Comparison of ENCODE assay signal across 3 cellular contexts in the genomic region with DNA sequence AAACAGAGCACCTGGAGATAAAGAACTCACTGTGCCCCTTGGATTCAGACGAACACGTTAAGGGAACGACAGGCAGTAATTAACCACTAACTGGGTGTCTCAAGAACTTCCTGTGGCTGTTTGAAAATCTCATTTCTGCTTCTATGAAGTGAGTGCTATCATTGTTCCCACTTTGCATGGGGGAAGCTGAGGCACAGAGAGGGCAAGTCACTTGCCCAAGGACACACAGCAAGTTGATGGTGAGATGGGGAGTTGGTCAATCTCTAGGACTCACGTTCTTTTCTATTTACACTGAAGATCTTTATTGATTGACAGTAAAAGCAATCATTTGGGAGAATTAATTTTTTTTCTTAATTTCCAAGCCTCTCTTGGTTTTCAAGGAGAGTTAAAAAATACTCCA.
A peak's percentile ranks its signal among the peaks of the same experiment; 100 is the strongest.
TF ChIP-seq lines count a peak whose summit lies in the region.

No MANE protein-coding gene starts in this region.

TF ChIP-seq in HepG2, 621 proteins besides CTCF, POLR2A, EP300 and RAD21:
- TF ChIP-seq ZNF768 (CRISPR knock-in tag; IDR thresholded peaks at IDR 0.05) (peak; percentile 75; the same call in 1 of the 2 replicates), ZSCAN30 (CRISPR knock-in tag; IDR thresholded peaks at IDR 0.05) (no peak), ZNF496 (CRISPR knock-in tag; IDR thresholded peaks at IDR 0.05; ENCODE audit: insufficient replicate concordance) (no peak)

TF ChIP-seq in HEK293, 187 proteins besides CTCF, POLR2A, EP300 and RAD21:
- TF ChIP-seq ZNF768 (tag by site-specific recombination; IDR thresholded peaks at IDR 0.05) = peak; percentile 67; the same call in 1 of the 2 replicates
- TF ChIP-seq OSR2 (tag by site-specific recombination; IDR thresholded peaks at IDR 0.05) = no peak
- TF ChIP-seq ZNF433 (tag by site-specific recombination; IDR thresholded peaks at IDR 0.05; ENCODE audit: low read depth) = no peak

TF ChIP-seq in K562, 482 proteins besides CTCF, POLR2A, EP300 and RAD21:
- TF ChIP-seq ZBTB5 (IDR thresholded peaks at IDR 0.05) (no peak), BRD4 (IDR thresholded peaks at IDR 0.05) (no peak), U2AF2 (optimal IDR thresholded peaks at IDR 0.05; ENCODE audit: low read depth, low read length) (no peak), RBM25 (IDR thresholded peaks at IDR 0.05; ENCODE audit: low read depth, low read length, severe bottlenecking) (peak; percentile 96), ATF7 (IDR thresholded peaks at IDR 0.05) (no peak), E2F4 (CRISPR knock-in tag; IDR thresholded peaks at IDR 0.05; ENCODE audit: low read depth) (no peak), KDM1A (IDR thresholded peaks at IDR 0.05) (peak in 1 of 2 experiments; percentile 30; a peak in 1 of 4 replicates), ZFP36 (IDR thresholded peaks at IDR 0.05; ENCODE audit: low read depth, low read length, partially characterized antibody) (peak; percentile 88), BCOR (IDR thresholded peaks at IDR 0.05) (peak; percentile 74), ZNF436 (CRISPR knock-in tag; IDR thresholded peaks at IDR 0.05) (no peak), NEUROD1 (IDR thresholded peaks at IDR 0.05; ENCODE audit: borderline replicate concordance, low read depth, low read length, partially characterized antibody) (no peak), SRSF7 (optimal IDR thresholded peaks at IDR 0.05; ENCODE audit: low read depth, low read length) (no peak), THAP12 (CRISPR knock-in tag; IDR thresholded peaks at IDR 0.05) (no peak), GABPB1 (CRISPR knock-in tag; IDR thresholded peaks at IDR 0.05) (no peak)
- TF ChIP-seq, protein P1, sequence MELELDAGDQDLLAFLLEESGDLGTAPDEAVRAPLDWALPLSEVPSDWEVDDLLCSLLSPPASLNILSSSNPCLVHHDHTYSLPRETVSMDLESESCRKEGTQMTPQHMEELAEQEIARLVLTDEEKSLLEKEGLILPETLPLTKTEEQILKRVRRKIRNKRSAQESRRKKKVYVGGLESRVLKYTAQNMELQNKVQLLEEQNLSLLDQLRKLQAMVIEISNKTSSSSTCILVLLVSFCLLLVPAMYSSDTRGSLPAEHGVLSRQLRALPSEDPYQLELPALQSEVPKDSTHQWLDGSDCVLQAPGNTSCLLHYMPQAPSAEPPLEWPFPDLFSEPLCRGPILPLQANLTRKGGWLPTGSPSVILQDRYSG (tag; conservative IDR thresholded peaks at IDR 0.05; ENCODE audit: low read depth) = no peak
